ENCODE assay signal across 12 cellular contexts in genomic region chr1:111597433-111597832, GRCh38. TPM values are rescaled to one million over a fixed set of nuclear protein-coding genes. Genes with fewer than 3 reads are reported as not detected.
DNase-seq lines count a peak whose midpoint lies in the region; ATAC-seq and TF ChIP-seq lines count a peak whose summit lies in the region.
"Had no signal": no experiment of that assay in that cellular context is flagged by ENCODE, and none has a peak within 500 bp of the region (broad histone marks: within the 10 kb centered on the region; RNA-seq: fewer than 3 reads in every experiment).

No MANE protein-coding gene starts in this region.

- peak overlapping the region; percentile 15 for H3K27ac Mint-ChIP-seq in activated naive CD4-positive, alpha-beta T cell treated with anti-CD3 and anti-CD28 coated beads for 36 hours
- peak overlapping the region; percentile 55 for H3K27ac Mint-ChIP-seq in activated T-helper 17 cell treated with anti-CD3 and anti-CD28 coated beads, Interleukin-2, amount 50 U/mL, for 72 hours
- H3K27ac Mint-ChIP-seq in immature natural killer cell, result peak overlapping the region; percentile 82 to 95 (median 92)

- no peak for TF ChIP-seq CTCF in upper lobe of right lung (IDR thresholded peaks at IDR 0.05)

- peaks cover 95% of the 10 kb centered on the region for H3K4me1 Mint-ChIP-seq in activated naive CD4-positive, alpha-beta T cell treated with anti-CD3 and anti-CD28 coated beads for 36 hours (ENCODE audit: low read depth)
- H3K4me1 Mint-ChIP-seq in activated T-helper 17 cell treated with anti-CD3 and anti-CD28 coated beads, Interleukin-2, amount 50 U/mL, for 72 hours, result peaks cover 75% of the 10 kb centered on the region
- peaks cover 82 to 97% of the 10 kb centered on the region in 2 donors for H3K4me1 Mint-ChIP-seq in immature natural killer cell

- intact Hi-C loops in activated naive CD4-positive, alpha-beta T cell treated with anti-CD3 and anti-CD28 coated beads for 36 hours (cut with micrococcal nuclease), result loop anchor here (10.0 kb wide), 1 partner anchor 323 kb away; no protein-coding TSS in a partner anchor
- intact Hi-C loops in upper lobe of right lung (cut with DNase I), result no loop called here

- CTCF ChIA-PET in activated naive CD4-positive, alpha-beta T cell treated with anti-CD3 and anti-CD28 coated beads for 36 hours (lab: Charles Lee), result interaction anchor here (1.9 kb wide), 1 partner anchor 19 kb away, joined by 11 read pairs; no protein-coding TSS in a partner anchor

- H3K27ac ChIP-seq in upper lobe of right lung, result peak overlapping the region; percentile 24

- H3K9me3 ChIP-seq in upper lobe of right lung, result no peaks in the 10 kb centered on the region
- H3K9me3 ChIP-seq: heart right ventricle had no signal

- no peak overlapping the region for H3K4me3 Mint-ChIP-seq in activated naive CD4-positive, alpha-beta T cell treated with anti-CD3 and anti-CD28 coated beads for 36 hours
- H3K4me3 Mint-ChIP-seq in activated T-helper 17 cell treated with anti-CD3 and anti-CD28 coated beads, Interleukin-2, amount 50 U/mL, for 72 hours, result peak overlapping the region; percentile 85
- peak overlapping the region in 4 of 5 donors; percentile 10 to 82 (median 42) for H3K4me3 Mint-ChIP-seq in immature natural killer cell

- no peaks in the 10 kb centered on the region for H3K27me3 Mint-ChIP-seq in activated naive CD4-positive, alpha-beta T cell treated with anti-CD3 and anti-CD28 coated beads for 36 hours (ENCODE audit: low read depth)
- H3K27me3 Mint-ChIP-seq in activated T-helper 17 cell treated with anti-CD3 and anti-CD28 coated beads, Interleukin-2, amount 50 U/mL, for 72 hours, result no peaks in the 10 kb centered on the region
- H3K27me3 Mint-ChIP-seq in immature natural killer cell (ENCODE audit: low read depth in 3 of 3), result peaks cover 3 to 11% (median 5%) of the 10 kb centered on the region in 3 donors

- no peaks in the 10 kb centered on the region for H3K27me3 ChIP-seq in upper lobe of right lung
- H3K27me3 ChIP-seq: heart right ventricle had no signal

- no peak for ATAC-seq in activated T-helper 17 cell treated with anti-CD3 and anti-CD28 coated beads, Interleukin-2, amount 50 U/mL, for 72 hours (replicated peaks)
- ATAC-seq in upper lobe of right lung, result no peak
- ATAC-seq in HG02678 (IDR thresholded peaks at IDR 0.05; ENCODE audit: unreplicated experiment), result no peak
- ATAC-seq: heart right ventricle had no signal

- no peak for DNase-seq in activated naive CD4-positive, alpha-beta T cell treated with anti-CD3 and anti-CD28 coated beads for 36 hours
- no peak for DNase-seq in activated naive CD4-positive, alpha-beta T cell treated with Interleukin-2 at 50 U/mL for 16 hours
- DNase-seq in immature natural killer cell (no peak), upper lobe of right lung (no peak), NCI-H748 treated with DMSO at 0.1 percent for 48 hours (lab: John Stamatoyannopoulos, UW) (no peak)
- DNase-seq in effector CD4-positive, alpha-beta T cell, result no peak
- DNase-seq: ACHN; heart right ventricle; NCI-H2081; stimulated activated CD4-positive, alpha-beta T cell treated with anti-CD3 and anti-CD28 coated beads, Interleukin-12 subunit alpha, Interleukin-12 subunit beta, amount 100 ng/mL, for 4 hours had no signal

- no peaks in the 10 kb centered on the region for H3K36me3 ChIP-seq in upper lobe of right lung
- H3K36me3 ChIP-seq: heart right ventricle had no signal

- peaks cover 4% of the 10 kb centered on the region for H3K9me3 Mint-ChIP-seq in activated naive CD4-positive, alpha-beta T cell treated with anti-CD3 and anti-CD28 coated beads for 36 hours
- no peaks in the 10 kb centered on the region for H3K9me3 Mint-ChIP-seq in activated T-helper 17 cell treated with anti-CD3 and anti-CD28 coated beads, Interleukin-2, amount 50 U/mL, for 72 hours
- H3K9me3 Mint-ChIP-seq in immature natural killer cell, result no peaks in the 10 kb centered on the region

- H3K4me3 ChIP-seq in upper lobe of right lung, result no peak overlapping the region
- H3K4me3 ChIP-seq: heart right ventricle had no signal

- no peaks in the 10 kb centered on the region for H3K36me3 Mint-ChIP-seq in activated naive CD4-positive, alpha-beta T cell treated with anti-CD3 and anti-CD28 coated beads for 36 hours (ENCODE audit: low read depth)
- H3K36me3 Mint-ChIP-seq in activated T-helper 17 cell treated with anti-CD3 and anti-CD28 coated beads, Interleukin-2, amount 50 U/mL, for 72 hours (ENCODE audit: low read depth), result peaks cover 13% of the 10 kb centered on the region
- peaks cover 0 to 3% (median 0%) of the 10 kb centered on the region in 3 donors for H3K36me3 Mint-ChIP-seq in immature natural killer cell

- H3K4me1 ChIP-seq in upper lobe of right lung, result peaks cover 41% of the 10 kb centered on the region

RNA-seq across cellular contexts. Expression of gene RAP1A, which starts 22.2 kb away (rescaled TPM):
- total RNA-seq in activated naive CD4-positive, alpha-beta T cell treated with anti-CD3 and anti-CD28 coated beads for 36 hours, result 100 to 1,000 TPM; 152 to 155 TPM
- total RNA-seq in activated T-helper 17 cell treated with anti-CD3 and anti-CD28 coated beads, Interleukin-2, amount 50 U/mL, for 72 hours, result 100 to 1,000 TPM; 155 to 209 TPM
- polyA plus RNA-seq in immature natural killer cell, result 10 to 100 TPM; 45.6 to 67.3 (median 61.1) TPM
- 118 TPM for total RNA-seq in upper lobe of right lung

Comparison
In these comparisons a context has a peak if more than half of its experiments do, and no peak if none do; other contexts are left out.
1. H3K27ac Mint-ChIP-seq: peak in every context shown above with its lines; median percentile 92 in immature natural killer cell; 55 in activated T-helper 17 cell treated with anti-CD3 and anti-CD28 coated beads, Interleukin-2, amount 50 U/mL, for 72 hours; 15 in activated naive CD4-positive, alpha-beta T cell treated with anti-CD3 and anti-CD28 coated beads for 36 hours.